Comparison of ENCODE assay signal across 1 cellular context in genomic region chr11:63951779-63952536, GRCh38.
TF ChIP-seq lines count a peak whose summit lies in the region.

No MANE protein-coding gene starts in this region.

TF ChIP-seq in GM23338, 12 proteins besides CTCF, POLR2A, EP300 and RAD21 (continued from another document):
- no peak for TF ChIP-seq ZNF462 (CRISPR knock-in tag; IDR thresholded peaks at IDR 0.05)
- no peak for TF ChIP-seq ETS1 (IDR thresholded peaks at IDR 0.05)
